20 cellular contexts compared by ENCODE assay signal in the genomic region with DNA sequence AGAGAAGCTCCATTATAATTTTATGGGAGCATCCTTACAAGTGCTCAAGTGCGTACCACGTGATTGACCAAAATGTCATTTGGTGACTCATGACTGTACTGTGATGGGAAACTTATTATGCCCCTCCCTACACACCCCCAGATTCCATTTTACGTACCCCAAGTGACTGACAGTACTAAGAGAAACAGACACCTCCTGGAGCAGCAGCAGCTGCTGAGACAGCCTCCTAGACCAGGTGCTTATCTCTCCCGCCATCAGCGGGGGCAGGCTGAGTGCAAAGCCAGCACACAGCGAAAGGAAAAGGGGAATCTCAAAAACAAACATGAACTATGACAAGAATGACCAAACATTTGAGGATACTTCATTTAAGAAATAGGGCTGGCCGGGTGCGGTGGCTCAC. TPM values are rescaled to one million over a fixed set of nuclear protein-coding genes. Genes with fewer than 3 reads are reported as not detected.
A peak's percentile ranks its signal among the peaks of the same experiment; 100 is the strongest.
DNase-seq lines count a peak whose midpoint lies in the region; ATAC-seq, FAIRE-seq and TF ChIP-seq lines count a peak whose summit lies in the region.
"Had no signal": no experiment of that assay in that cellular context is flagged by ENCODE, and none has a peak within 500 bp of the region (broad histone marks: within the 10 kb centered on the region; RNA-seq: fewer than 3 reads in every experiment).

No MANE protein-coding gene starts in this region.

- H3K4me3 Mint-ChIP-seq in activated CD4-positive, alpha-beta T cell treated with anti-CD3 and anti-CD28 coated beads for 36 hours = no peak overlapping the region
- no peak overlapping the region for H3K4me3 Mint-ChIP-seq in neural crest cell

- no peak overlapping the region for H3K27ac Mint-ChIP-seq in activated CD4-positive, alpha-beta T cell treated with anti-CD3 and anti-CD28 coated beads for 36 hours
- peak overlapping the region; percentile 85 for H3K27ac Mint-ChIP-seq in neural crest cell (ENCODE audit: unreplicated experiment)

- TF ChIP-seq POLR2A in K562 (conservative IDR thresholded peaks at IDR 0.05) (no peak), stomach (IDR thresholded peaks at IDR 0.05) (no peak)

- no peak overlapping the region for H3K27ac ChIP-seq in K562 (ENCODE audit: extremely low read depth, low read depth, low read length)
- H3K27ac ChIP-seq in stomach = no peak overlapping the region

- H3K4me2 ChIP-seq in K562 (ENCODE audit: insufficient read depth, low read length) = no peak overlapping the region
- H3K4me2 ChIP-seq: A549 had no signal

- no peak for DNase-seq in activated CD4-positive, alpha-beta T cell treated with anti-CD3 and anti-CD28 coated beads for 36 hours
- DNase-seq in activated CD4-positive, alpha-beta T cell treated with anti-CD3 and anti-CD28 coated beads, Interleukin-2, amount 50 U/mL, for 4 hours = no peak
- DNase-seq in M059J (ENCODE audit: low read depth) (peak; percentile 49), K562 (ENCODE audit: extremely low read depth in 1 of 4, low spot score in 3 of 4) (peak in 1 of 4 experiments; percentile 10), neural crest cell (ENCODE audit: low read depth, low spot score) (no peak), stomach (no peak), NCI-H2227 (lab: John Stamatoyannopoulos, UW; ENCODE audit: unreplicated experiment) (no peak), NCI-H128 (lab: John Stamatoyannopoulos, UW; ENCODE audit: unreplicated experiment) (no peak)
- DNase-seq: C1 segment of cervical spinal cord, DMS153, EL, GOT3, KBM-7, NCI-H1694, NCI-H2107, NCI-H446, NCI-H69, Right ventricle myocardium superior had no signal

- no peak for TF ChIP-seq EP300 in K562 (IDR thresholded peaks at IDR 0.05; ENCODE audit: low read length)
- no peak for TF ChIP-seq EP300 in stomach (IDR thresholded peaks at IDR 0.05)

- H3K27me3 ChIP-seq in K562 (ENCODE audit: control insufficient read depth in 2 of 2, insufficient read depth in 2 of 2, low read length in 2 of 2) = no peaks in the 10 kb centered on the region
- H3K27me3 ChIP-seq in stomach = peaks cover 0 to 27% (median 16%) of the 10 kb centered on the region in 3 donors

- peaks cover 7% of the 10 kb centered on the region for H3K9me3 Mint-ChIP-seq in activated CD4-positive, alpha-beta T cell treated with anti-CD3 and anti-CD28 coated beads for 36 hours (ENCODE audit: low read depth)
- peaks cover 3% of the 10 kb centered on the region for H3K9me3 Mint-ChIP-seq in neural crest cell

- H3K4me1 ChIP-seq in K562 (replicated peaks in 1 of 2; ENCODE audit: control insufficient read depth in 2 of 2, insufficient read depth in 2 of 2, low read length in 2 of 2) = no peaks in the 10 kb centered on the region; a peak in 1 of 5 replicates
- peaks cover 3 to 15% (median 13%) of the 10 kb centered on the region in 4 donors for H3K4me1 ChIP-seq in stomach

- H3K9me3 ChIP-seq in K562 (replicated peaks; ENCODE audit: control insufficient read depth, insufficient read depth, low read depth, low read length) = no peaks in the 10 kb centered on the region
- no peaks in the 10 kb centered on the region for H3K9me3 ChIP-seq in stomach
- H3K9me3 ChIP-seq: A549 had no signal

- in situ Hi-C loops in K562 (cut with MboI) = no loop called here

- H3K4me1 Mint-ChIP-seq in activated CD4-positive, alpha-beta T cell treated with anti-CD3 and anti-CD28 coated beads for 36 hours = no peaks in the 10 kb centered on the region
- peaks cover 57% of the 10 kb centered on the region for H3K4me1 Mint-ChIP-seq in neural crest cell

- H3K36me3 ChIP-seq in K562 (ENCODE audit: control insufficient read depth, insufficient read depth, low read length) (no peaks in the 10 kb centered on the region), stomach (no peaks in the 10 kb centered on the region)

- H4K20me1 ChIP-seq in K562 (replicated peaks; ENCODE audit: control insufficient read depth, insufficient read depth, low read length) = no peaks in the 10 kb centered on the region

- H3K79me2 ChIP-seq in K562 (ENCODE audit: control insufficient read depth, insufficient read depth, low read length) = no peaks in the 10 kb centered on the region

- intact Hi-C loops in activated CD4-positive, alpha-beta T cell treated with anti-CD3 and anti-CD28 coated beads for 36 hours (cut with DNase I, micrococcal nuclease) = no loop called here
- intact Hi-C loops in K562 (cut with micrococcal nuclease) = no loop called here
- intact Hi-C loops in stomach (cut with DNase I; ENCODE audit: low total_unique reads) = no loop called here

- no peak for FAIRE-seq in K562 (lab: Jason Lieb, UNC)
- FAIRE-seq: A549, RCC 7860 had no signal

- no peaks in the 10 kb centered on the region for H3K36me3 Mint-ChIP-seq in activated CD4-positive, alpha-beta T cell treated with anti-CD3 and anti-CD28 coated beads for 36 hours (ENCODE audit: low read depth)
- H3K36me3 Mint-ChIP-seq in neural crest cell (ENCODE audit: low read depth) = peaks cover 11% of the 10 kb centered on the region

- no peak overlapping the region for H3K9ac ChIP-seq in K562 (ENCODE audit: insufficient read depth in 1 of 2, low read depth in 2 of 2, low read length in 2 of 2)

- POLR2A ChIA-PET in activated CD4-positive, alpha-beta T cell treated with anti-CD3 and anti-CD28 coated beads for 36 hours (lab: Charles Lee) = no interaction called here
- POLR2A ChIA-PET in K562 (lab: Yijun Ruan, JAX) = no interaction called here

- no peaks in the 10 kb centered on the region for H3K9me1 ChIP-seq in K562 (ENCODE audit: control insufficient read depth, insufficient read depth, low read length)

- CTCF ChIA-PET in activated CD4-positive, alpha-beta T cell treated with anti-CD3 and anti-CD28 coated beads for 36 hours (lab: Charles Lee) = no interaction called here
- CTCF ChIA-PET in K562 (lab: Yijun Ruan, JAX; ENCODE audit: low intra/inter-chr PET ratio) = no interaction called here

- no TSS peak for BruUV-seq in K562 (replicated peaks; lab: Mats Ljungman, UMichigan)

- peaks cover 11% of the 10 kb centered on the region for H3K27me3 Mint-ChIP-seq in activated CD4-positive, alpha-beta T cell treated with anti-CD3 and anti-CD28 coated beads for 36 hours
- H3K27me3 Mint-ChIP-seq in neural crest cell (ENCODE audit: low read depth) = peaks cover 14% of the 10 kb centered on the region

- WGBS in K562 (ENCODE audit: insufficient coverage, low coverage, missing lambda C conversion rate) = 15% methylated on average over 6 of the region's 8 CpGs
- WGBS in stomach, 5 donors = 59 to 79% (median 71%) methylated on average over 8 of the region's 8 CpGs

- TF ChIP-seq RAD21 in K562 (CRISPR knock-in tag; conservative IDR thresholded peaks at IDR 0.05 in 1 of 2, IDR thresholded peaks at IDR 0.05 in 1 of 2) = no peak

- TF ChIP-seq CTCF in K562 (IDR thresholded peaks at IDR 0.05 in 2 of 3, conservative IDR thresholded peaks at IDR 0.05 in 1 of 3; ENCODE audit: insufficient read depth in 2 of 3, low read depth in 1 of 3, low read length in 3 of 3) (no peak), neural crest cell (conservative IDR thresholded peaks at IDR 0.05) (no peak), stomach (IDR thresholded peaks at IDR 0.05) (no peak)

- ATAC-seq in activated CD4-positive, alpha-beta T cell treated with anti-CD3 and anti-CD28 coated beads for 36 hours = peak; percentile 51
- ATAC-seq in K562 = no peak
- ATAC-seq: A549 had no signal

- H2AFZ ChIP-seq in K562 (ENCODE audit: low read depth, low read length) = no peak overlapping the region

- no peak overlapping the region for H3K4me3 ChIP-seq in K562
- H3K4me3 ChIP-seq in stomach = no peak overlapping the region
- H3K4me3 ChIP-seq: A549 had no signal

TF ChIP-seq in K562, 482 proteins besides CTCF, POLR2A, EP300 and RAD21 (continues in another document):
- TF ChIP-seq DNMT1 (IDR thresholded peaks at IDR 0.05) = no peak
- no peak for TF ChIP-seq SP1 (CRISPR knock-in tag; IDR thresholded peaks at IDR 0.05)
- TF ChIP-seq RNF2 (IDR thresholded peaks at IDR 0.05) = no peak
- TF ChIP-seq, protein P1, sequence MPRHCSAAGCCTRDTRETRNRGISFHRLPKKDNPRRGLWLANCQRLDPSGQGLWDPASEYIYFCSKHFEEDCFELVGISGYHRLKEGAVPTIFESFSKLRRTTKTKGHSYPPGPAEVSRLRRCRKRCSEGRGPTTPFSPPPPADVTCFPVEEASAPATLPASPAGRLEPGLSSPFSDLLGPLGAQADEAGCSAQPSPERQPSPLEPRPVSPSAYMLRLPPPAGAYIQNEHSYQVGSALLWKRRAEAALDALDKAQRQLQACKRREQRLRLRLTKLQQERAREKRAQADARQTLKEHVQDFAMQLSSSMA (CRISPR knock-in tag; IDR thresholded peaks at IDR 0.05) = no peak

RNA-seq across cellular contexts. Expression of a gene that starts 4.2 kb away (rescaled TPM):
- 1 to 10 TPM; 1.2 to 1.7 TPM for total RNA-seq in activated CD4-positive, alpha-beta T cell treated with anti-CD3 and anti-CD28 coated beads for 36 hours
- 43.4 and 76.1 TPM in 2 replicates for total RNA-seq in M059J (2014; rRNA removed; shearing (Covaris generic))
- total RNA-seq in K562 (2011; cell fraction: chromatin; rRNA removed; ENCODE audit: low replicate concordance) = not detected in 2 replicates
- not detected in 2 replicates for total RNA-seq in K562 (2011; cell fraction: nucleolus; rRNA removed)
- not detected in 2 replicates for total RNA-seq in K562 (2011; cell fraction: nucleoplasm; rRNA removed)
- total RNA-seq in K562 (2014; rRNA removed) = not detected in 2 replicates
- not detected in 2 replicates for total RNA-seq in K562 (2014; rRNA removed; fragmentation: Illumina TruSeq; extraction: Trizol)
- total RNA-seq in K562 (2015; rRNA removed; fragmentation: Illumina TruSeq; extraction: Trizol) = not detected in 2 replicates
- not detected in 2 replicates for total RNA-seq in K562 (2021)
- polyA plus RNA-seq in K562 (2011; rRNA removed) = not detected in 2 replicates
- polyA plus RNA-seq in K562 (2011; cell fraction: cytosol; rRNA removed) = not detected in 2 replicates
- not detected in 2 replicates for polyA plus RNA-seq in K562 (2011; cell fraction: nucleus; rRNA removed)
- not detected in 2 replicates for polyA plus RNA-seq in K562 (2012)
- polyA plus RNA-seq in K562 (2014; fragmentation: Illumina TruSeq; extraction: Trizol) = not detected in 2 replicates
- not detected for polyA plus RNA-seq in K562 (2014; fragmentation: Nextera tagmentation; extraction: Ambion mirVana)
- not detected in 2 replicates for polyA plus RNA-seq in K562 (2014; rRNA removed)
- not detected in 2 replicates for polyA minus RNA-seq in K562 (2011; rRNA and poly(A)+ RNA removed)
- not detected in 2 replicates for polyA minus RNA-seq in K562 (2011; cell fraction: cytosol; rRNA and poly(A)+ RNA removed)
- not detected in 2 replicates for polyA minus RNA-seq in K562 (2011; cell fraction: nucleus; rRNA and poly(A)+ RNA removed)
- total RNA-seq in neural crest cell = 81.4 and 82.4 TPM in 2 replicates
- 1 to 10 TPM in 2 of 5 donors, under 1 TPM in 1, not detected in 2; 0.43 to 6.4 (median 3.5) TPM for total RNA-seq in stomach
- under 1 TPM in 2 of 3 donors, not detected in 1; 0.03 to 0.50 TPM for polyA plus RNA-seq in stomach
